In the genomic region with DNA sequence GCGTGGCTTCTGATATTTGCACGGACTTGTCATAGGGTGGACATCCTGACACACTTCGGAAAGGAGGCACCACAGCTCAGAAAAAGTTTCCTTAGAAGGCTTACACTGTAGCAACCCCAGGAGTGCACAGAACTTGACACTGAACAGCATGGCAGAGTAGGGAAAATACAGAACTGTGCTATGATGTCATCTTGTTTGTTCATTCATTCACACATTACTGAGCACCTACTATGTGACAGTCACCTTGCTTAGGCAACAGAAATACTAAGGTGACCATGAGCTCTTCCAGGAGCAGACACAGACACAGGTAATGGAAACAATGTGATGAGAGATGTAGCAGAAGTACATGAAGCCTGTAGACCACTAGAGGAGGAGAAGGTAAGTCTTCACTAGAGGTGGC, we compare ENCODE assay signal across 34 cellular contexts. TPM values are rescaled to one million over a fixed set of nuclear protein-coding genes. Genes with fewer than 3 reads are reported as not detected.
"Had no signal": no experiment of that assay in that cellular context is flagged by ENCODE, and none has a peak within 500 bp of the region (broad histone marks: within the 10 kb centered on the region; RNA-seq: fewer than 3 reads in every experiment).

No MANE protein-coding gene starts in this region.

- H3K9me3 Mint-ChIP-seq: activated CD4-positive, alpha-beta memory T cell treated with anti-CD3 and anti-CD28 coated beads, Interleukin-2, amount 10 ng/mL, durations not matched to agents 7 days and 5 days; activated naive CD8-positive, alpha-beta T cell treated with anti-CD3 and anti-CD28 coated beads, Interleukin-2, amount 10 ng/mL, durations not matched to agents 7 days and 5 days; activated T-cell treated with anti-CD3 and anti-CD28 coated beads, Interleukin-2, amount 50 U/mL, for 72 hours; activated T-helper 17 cell treated with anti-CD3 and anti-CD28 coated beads, Interleukin-2, amount 50 U/mL, for 72 hours had no signal

- H3K27me3 Mint-ChIP-seq: activated CD4-positive, alpha-beta memory T cell treated with anti-CD3 and anti-CD28 coated beads, Interleukin-2, amount 10 ng/mL, durations not matched to agents 7 days and 5 days; activated naive CD8-positive, alpha-beta T cell treated with anti-CD3 and anti-CD28 coated beads, Interleukin-2, amount 10 ng/mL, durations not matched to agents 7 days and 5 days; activated T-helper 17 cell treated with anti-CD3 and anti-CD28 coated beads, Interleukin-2, amount 50 U/mL, for 72 hours had no signal

- H3K4me3 Mint-ChIP-seq: activated CD4-positive, alpha-beta memory T cell treated with anti-CD3 and anti-CD28 coated beads, Interleukin-2, amount 10 ng/mL, durations not matched to agents 7 days and 5 days; activated naive CD8-positive, alpha-beta T cell treated with anti-CD3 and anti-CD28 coated beads, Interleukin-2, amount 10 ng/mL, durations not matched to agents 7 days and 5 days had no signal

- H3K27ac Mint-ChIP-seq: activated CD4-positive, alpha-beta memory T cell treated with anti-CD3 and anti-CD28 coated beads, Interleukin-2, amount 10 ng/mL, durations not matched to agents 7 days and 5 days; activated naive CD8-positive, alpha-beta T cell treated with anti-CD3 and anti-CD28 coated beads, Interleukin-2, amount 10 ng/mL, durations not matched to agents 7 days and 5 days; activated T-cell treated with anti-CD3 and anti-CD28 coated beads, Interleukin-2, amount 50 U/mL, for 72 hours had no signal

- ATAC-seq: activated T-cell treated with anti-CD3 and anti-CD28 coated beads, Interleukin-2, amount 50 U/mL, for 72 hours; activated T-helper 17 cell treated with anti-CD3 and anti-CD28 coated beads, Interleukin-2, amount 50 U/mL, for 72 hours; body of pancreas; Panc1 had no signal

- DNase-seq: activated CD4-positive, alpha-beta memory T cell treated with anti-CD3 and anti-CD28 coated beads, Interleukin-2, amount 10 ng/mL, durations not matched to agents 7 days and 5 days; activated CD4-positive, alpha-beta T cell treated with anti-CD3 and anti-CD28 coated beads for 1 hour; activated CD4-positive, alpha-beta T cell treated with anti-CD3 and anti-CD28 coated beads for 48 hours; activated CD4-positive, CD25-positive, alpha-beta regulatory T cell; activated CD8-positive, alpha-beta memory T cell treated with anti-CD3 and anti-CD28 coated beads for 24 hours; activated effector memory CD4-positive, alpha-beta T cell treated with anti-CD3 and anti-CD28 coated beads, Interleukin-2, amount 50 U/mL, for 16 hours; activated naive CD4-positive, alpha-beta T cell; activated naive CD4-positive, alpha-beta T cell treated with anti-CD3 and anti-CD28 coated beads, Interleukin-2, amount 50 U/mL, for 16 hours; activated naive CD8-positive, alpha-beta T cell treated with anti-CD3 and anti-CD28 coated beads, Interleukin-2, amount 10 ng/mL, durations not matched to agents 7 days and 5 days; activated T-cell treated with anti-CD3 and anti-CD28 coated beads, Interleukin-2, amount 50 U/mL, for 1 hour; activated T-cell treated with anti-CD3 and anti-CD28 coated beads, Interleukin-2, amount 50 U/mL, for 72 hours; adrenal gland; body of pancreas; NCI-H1105; NCI-H1417 treated with DMSO at 0.1 percent for 48 hours; NCI-H187 treated with DMSO at 0.1 percent for 48 hours; NCI-H2081; NCI-H2171 treated with DMSO at 0.1 percent for 48 hours; NCI-H2227 treated with DMSO at 0.1 percent for 48 hours; NCI-H446 treated with DMSO at 0.1 percent for 48 hours; NCI-H524; NCI-H69; NCI-H82; SHP77; SJCRH30; T1000; WERI-Rb-1 had no signal

- FAIRE-seq: astrocyte had no signal

RNA-seq across cellular contexts. Expression of gene TP53TG5, which starts 35.4 kb away (rescaled TPM):
- total RNA-seq: activated CD4-positive, alpha-beta memory T cell treated with anti-CD3 and anti-CD28 coated beads, Interleukin-2, amount 10 ng/mL, durations not matched to agents 7 days and 5 days; activated naive CD8-positive, alpha-beta T cell treated with anti-CD3 and anti-CD28 coated beads, Interleukin-2, amount 10 ng/mL, durations not matched to agents 7 days and 5 days; astrocyte; body of pancreas; M059J; RPMI7951; SJCRH30; T-helper 1 cell treated with Interleukin-12 subunit alpha and Interleukin-12 subunit beta and Interleukin-4 antibody, amounts not matched to agents 30 ng/mL and 1 ng/mL, for 36 hours had no signal

RNA-seq across cellular contexts. Expression of gene WFDC2, which starts 56.1 kb away (rescaled TPM):
- total RNA-seq: activated CD4-positive, alpha-beta memory T cell treated with anti-CD3 and anti-CD28 coated beads, Interleukin-2, amount 10 ng/mL, durations not matched to agents 7 days and 5 days; activated naive CD8-positive, alpha-beta T cell treated with anti-CD3 and anti-CD28 coated beads, Interleukin-2, amount 10 ng/mL, durations not matched to agents 7 days and 5 days; M059J; RPMI7951; T-helper 2 cell treated with Interferon-gamma antibody and Interleukin-4, amounts not matched to agents 100 ng/mL and 5 ng/mL, for 36 hours had no signal
